Comparison of ENCODE assay signal across 1 cellular context in genomic region chr17:333626-334396, GRCh38.
TF ChIP-seq lines count a peak whose summit lies in the region.

No MANE protein-coding gene starts in this region.

TF ChIP-seq in H1, 55 proteins besides CTCF, POLR2A, EP300 and RAD21:
- peak; percentile 70 for TF ChIP-seq USF2 (IDR thresholded peaks at IDR 0.05; ENCODE audit: low read length)
- no peak for TF ChIP-seq RXRA (IDR thresholded peaks at IDR 0.05; ENCODE audit: insufficient read depth, low read depth, low read length)
- TF ChIP-seq EGR1 (IDR thresholded peaks at IDR 0.05; ENCODE audit: borderline replicate concordance, low read depth, low read length), result no peak
- no peak for TF ChIP-seq PHF8 (conservative IDR thresholded peaks at IDR 0.05; ENCODE audit: low read depth, low read length)
- TF ChIP-seq MAX (IDR thresholded peaks at IDR 0.05), result no peak
- TF ChIP-seq ATF3 (IDR thresholded peaks at IDR 0.05; ENCODE audit: insufficient read depth, low read depth, low read length), result 0 out of 2 replicates have a peak, but pooled peaks have one; percentile 22
- no peak for TF ChIP-seq ASH2L (IDR thresholded peaks at IDR 0.05; ENCODE audit: low read length)
- TF ChIP-seq EZH2 (IDR thresholded peaks at IDR 0.05; ENCODE audit: low read depth, low read length, severe bottlenecking), result no peak
